ENCODE assay signal across 8 cellular contexts in the genomic region with DNA sequence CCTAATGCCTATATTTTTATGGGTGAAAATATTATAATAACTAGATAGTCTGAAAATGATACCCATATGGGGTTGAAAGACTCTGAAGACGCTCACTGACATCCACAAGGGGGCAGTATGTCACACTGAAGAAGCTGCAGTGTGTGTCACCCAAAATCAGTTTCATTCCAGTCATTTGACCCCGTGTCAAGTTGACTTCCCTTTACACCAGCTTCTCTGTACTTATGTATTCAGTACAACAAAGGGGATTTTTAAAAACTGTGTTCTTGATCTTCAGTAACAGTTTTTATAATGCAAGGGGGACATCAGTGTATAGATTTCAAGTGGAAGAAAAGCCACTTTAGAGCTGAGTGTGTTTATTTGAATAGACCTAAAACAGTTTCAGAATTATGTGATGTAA. TPM values are rescaled to one million over a fixed set of nuclear protein-coding genes. Genes with fewer than 3 reads are reported as not detected.
A peak's percentile ranks its signal among the peaks of the same experiment; 100 is the strongest.
DNase-seq lines count a peak whose midpoint lies in the region; ATAC-seq and TF ChIP-seq lines count a peak whose summit lies in the region.

No MANE protein-coding gene starts in this region.

- no peak overlapping the region for H3K4me3 ChIP-seq in spleen

- peak; percentile 13 for DNase-seq in GM04503 (ENCODE audit: low read depth)
- DNase-seq in HK-2 (ENCODE audit: unreplicated experiment) = peak; percentile 42
- peak; percentile 76 for DNase-seq in RPMI8226
- DNase-seq in activated naive CD4-positive, alpha-beta T cell treated with anti-CD3 and anti-CD28 coated beads for 36 hours = peak; percentile 84
- no peak for DNase-seq in left ventricle myocardium superior
- no peak for DNase-seq in spleen
- no peak for DNase-seq in cortex of kidney (lab: John Stamatoyannopoulos, UW)

- no peak for TF ChIP-seq POLR2A in spleen (IDR thresholded peaks at IDR 0.05)

- H3K4me1 Mint-ChIP-seq in activated naive CD4-positive, alpha-beta T cell treated with anti-CD3 and anti-CD28 coated beads for 36 hours (ENCODE audit: low read depth) = peaks cover 4% of the 10 kb centered on the region

- no peaks in the 10 kb centered on the region for H3K36me3 ChIP-seq in spleen

- CTCF ChIA-PET in activated naive CD4-positive, alpha-beta T cell treated with anti-CD3 and anti-CD28 coated beads for 36 hours (lab: Charles Lee) = interaction anchor here (0.7 to 2.4 kb wide), 26 partner anchors 9 to 492 kb away, joined by 3 to 14 read pairs (median 4); a partner anchor contains a TSS

- H3K27ac ChIP-seq in spleen = no peak overlapping the region

- peak; percentile 15 to 75 (median 52) for TF ChIP-seq CTCF in spleen (IDR thresholded peaks at IDR 0.05 in 8 of 11, conservative IDR thresholded peaks at IDR 0.05 in 3 of 11)

- H3K4me3 Mint-ChIP-seq in activated naive CD4-positive, alpha-beta T cell treated with anti-CD3 and anti-CD28 coated beads for 36 hours = no peak overlapping the region

- no peaks in the 10 kb centered on the region for H3K27me3 ChIP-seq in spleen (replicated peaks in 1 of 7)

- H3K27ac Mint-ChIP-seq in activated naive CD4-positive, alpha-beta T cell treated with anti-CD3 and anti-CD28 coated beads for 36 hours = no peak overlapping the region

- 0 to 9% (median 3%) methylated on average over 2 of the region's 2 CpGs for WGBS in spleen, 5 donors

- H3K9me3 ChIP-seq in spleen = no peaks in the 10 kb centered on the region

- peaks cover 7% of the 10 kb centered on the region for H3K27me3 Mint-ChIP-seq in activated naive CD4-positive, alpha-beta T cell treated with anti-CD3 and anti-CD28 coated beads for 36 hours (ENCODE audit: low read depth)

- peak; percentile 71 for ATAC-seq in GM21423 (IDR thresholded peaks at IDR 0.05; ENCODE audit: unreplicated experiment)
- peak; percentile 63 for ATAC-seq in left ventricle myocardium superior

- H3K9me3 Mint-ChIP-seq in activated naive CD4-positive, alpha-beta T cell treated with anti-CD3 and anti-CD28 coated beads for 36 hours = no peaks in the 10 kb centered on the region

- peaks cover 0 to 7% (median 3%) of the 10 kb centered on the region in 6 donors for H3K4me1 ChIP-seq in spleen

- intact Hi-C loops in activated naive CD4-positive, alpha-beta T cell treated with anti-CD3 and anti-CD28 coated beads for 36 hours (cut with micrococcal nuclease) = loop anchor here (1.0 to 10.0 kb wide), 12 partner anchors 20 to 1555 kb away; a partner anchor contains a TSS
- intact Hi-C loops in left ventricle myocardium superior (cut with micrococcal nuclease) (no loop called here), spleen (cut with DNase I; ENCODE audit: low total_unique reads) (no loop called here)

- no peaks in the 10 kb centered on the region for H3K36me3 Mint-ChIP-seq in activated naive CD4-positive, alpha-beta T cell treated with anti-CD3 and anti-CD28 coated beads for 36 hours (ENCODE audit: low read depth)

RNA-seq across cellular contexts. Expression of a gene that starts 19.3 kb away (rescaled TPM):
- total RNA-seq in activated naive CD4-positive, alpha-beta T cell treated with anti-CD3 and anti-CD28 coated beads for 36 hours = not detected
- total RNA-seq in left ventricle myocardium superior = not detected
- under 1 TPM in 6 of 7 donors, not detected in 1; 0.05 to 0.85 (median 0.28) TPM for total RNA-seq in spleen
- 1 to 10 TPM in 1 of 3 donors, under 1 TPM in 2; 0.13 to 1.0 (median 0.20) TPM for polyA plus RNA-seq in spleen

Comparison
In these comparisons a context has a peak if more than half of its experiments do, and no peak if none do; other contexts are left out.
1. DNase-seq: peak in GM04503 (single experiment), HK-2 (single experiment), RPMI8226 (single experiment) and activated naive CD4-positive, alpha-beta T cell treated with anti-CD3 and anti-CD28 coated beads for 36 hours (single experiment); none in left ventricle myocardium superior (single experiment), spleen (single experiment) and cortex of kidney (single experiment).